In genomic region chr7:157771-158251, GRCh38 we compare ENCODE assay signal across 12 cellular contexts. TPM values are rescaled to one million over a fixed set of nuclear protein-coding genes. Genes with fewer than 3 reads are reported as not detected.
"Had no signal": no experiment of that assay in that cellular context is flagged by ENCODE, and none has a peak within 500 bp of the region (broad histone marks: within the 10 kb centered on the region; RNA-seq: fewer than 3 reads in every experiment).

No MANE protein-coding gene starts in this region.

- H3K27ac ChIP-seq: cardiac muscle cell, colonic mucosa, gastroesophageal sphincter, stomach, testis had no signal

- ATAC-seq: activated T-helper 17 cell treated with anti-CD3 and anti-CD28 coated beads, Interleukin-2, amount 50 U/mL, for 72 hours; gastroesophageal sphincter; left lobe of liver; naive thymus-derived CD8-positive, alpha-beta T cell; sciatic nerve had no signal

- H3K36me3 ChIP-seq: cardiac muscle cell, colonic mucosa, gastroesophageal sphincter, stomach had no signal

- DNase-seq: activated naive CD4-positive, alpha-beta T cell treated with anti-CD3 and anti-CD28 coated beads for 36 hours; colonic mucosa; stimulated activated CD4-positive, alpha-beta T cell treated with anti-CD3 and anti-CD28 coated beads, Interleukin-12 subunit alpha, Interleukin-12 subunit beta, amount 100 ng/mL, for 4 hours; stimulated activated CD4-positive, alpha-beta T cell treated with anti-CD3 and anti-CD28 coated beads, Interleukin-2, amount 100 ng/mL, for 24 hours; stomach; testis had no signal

- H3K9me3 ChIP-seq: colonic mucosa, gastroesophageal sphincter, stomach, testis had no signal

- H3K4me3 ChIP-seq: cardiac muscle cell, colonic mucosa, gastroesophageal sphincter, stomach, testis had no signal

- H3K4me1 ChIP-seq: colonic mucosa, testis had no signal

- H3K27me3 ChIP-seq: cardiac muscle cell, colonic mucosa, gastroesophageal sphincter, stomach, testis had no signal

RNA-seq across cellular contexts. Expression of gene FAM20C, which starts 34.6 kb away (rescaled TPM):
- polyA plus RNA-seq: naive thymus-derived CD8-positive, alpha-beta T cell had no signal
